ENCODE assay signal across 10 cellular contexts in the genomic region with DNA sequence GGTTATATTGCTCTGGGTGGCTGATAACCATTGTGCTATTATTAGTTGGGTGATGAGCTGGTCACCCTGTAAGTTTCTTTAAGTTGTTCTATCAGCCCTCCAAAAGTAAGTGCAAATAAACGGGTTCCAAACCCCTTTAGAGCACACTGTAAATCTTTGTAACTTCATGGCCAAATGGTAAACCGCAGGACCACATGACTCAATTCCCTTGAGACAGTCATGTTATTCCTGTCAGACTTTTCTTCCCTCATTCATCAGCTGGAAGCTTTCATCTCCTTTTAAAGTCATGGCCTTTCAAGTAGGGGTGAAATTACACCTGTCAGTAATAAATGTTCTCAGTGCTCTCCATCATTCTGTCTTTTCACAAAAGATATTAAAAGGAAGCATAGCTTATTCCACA.
DNase-seq lines count a peak whose midpoint lies in the region; ATAC-seq, FAIRE-seq and TF ChIP-seq lines count a peak whose summit lies in the region.
"Had no signal": no experiment of that assay in that cellular context is flagged by ENCODE, and none has a peak within 500 bp of the region (broad histone marks: within the 10 kb centered on the region; RNA-seq: fewer than 3 reads in every experiment).

No MANE protein-coding gene starts in this region.

- H3K4me1 ChIP-seq in transverse colon (peaks cover 0 to 46% (median 30%) of the 10 kb centered on the region in 4 donors), kidney (ENCODE audit: control insufficient read depth in 1 of 2, insufficient read depth in 1 of 2, low read depth in 1 of 2, low read length in 2 of 2) (no peaks in the 10 kb centered on the region)
- no peaks in the 10 kb centered on the region for H3K4me1 ChIP-seq in effector memory CD4-positive, alpha-beta T cell (ENCODE audit: control insufficient read depth, insufficient read depth, low read length, poor library complexity, severe bottlenecking)

- no peaks in the 10 kb centered on the region for H3K36me3 ChIP-seq in transverse colon
- H3K36me3 ChIP-seq in effector memory CD4-positive, alpha-beta T cell (ENCODE audit: control insufficient read depth, insufficient read depth, low read length) = no peaks in the 10 kb centered on the region
- H3K36me3 ChIP-seq in kidney (ENCODE audit: control insufficient read depth in 1 of 2, insufficient read depth in 2 of 2, low read length in 2 of 2) = no peaks in the 10 kb centered on the region
- H3K36me3 ChIP-seq: thoracic aorta had no signal

- H3K27ac ChIP-seq in transverse colon (peak overlapping the region; percentile 40 to 69 (median 58)), kidney (ENCODE audit: low read depth in 2 of 2, low read length in 2 of 2) (no peak overlapping the region)
- no peak overlapping the region for H3K27ac ChIP-seq in effector memory CD4-positive, alpha-beta T cell (ENCODE audit: insufficient read depth, low read length, poor library complexity, severe bottlenecking)
- H3K27ac ChIP-seq: thoracic aorta had no signal

- no peak overlapping the region for H3K9ac ChIP-seq in kidney (ENCODE audit: low read length in 2 of 2)

- DNase-seq in NCI-H146 (lab: John Stamatoyannopoulos, UW) (peak; percentile 6), NCI-H146 treated with DMSO at 0.1 percent for 48 hours (lab: John Stamatoyannopoulos, UW; ENCODE audit: unreplicated experiment) (no peak), RPMI7951 (ENCODE audit: low read depth) (peak; percentile 13), transverse colon (no peak), kidney (no peak)
- no peak for DNase-seq in stimulated activated naive CD4-positive, alpha-beta T cell treated with Interleukin-2 at 50 U/mL for 16 hours (lab: John Stamatoyannopoulos, UW)
- DNase-seq in effector memory CD4-positive, alpha-beta T cell = no peak

- H3K9me3 ChIP-seq in transverse colon (no peaks in the 10 kb centered on the region), kidney (ENCODE audit: control insufficient read depth in 1 of 2, low read length in 2 of 2) (no peaks in the 10 kb centered on the region)
- no peaks in the 10 kb centered on the region for H3K9me3 ChIP-seq in effector memory CD4-positive, alpha-beta T cell (ENCODE audit: control insufficient read depth, low read length)
- H3K9me3 ChIP-seq: thoracic aorta had no signal

- peak; percentile 86 for ATAC-seq in HG03039 (IDR thresholded peaks at IDR 0.05; ENCODE audit: unreplicated experiment)

- H3K27me3 ChIP-seq in transverse colon = no peaks in the 10 kb centered on the region
- no peaks in the 10 kb centered on the region for H3K27me3 ChIP-seq in effector memory CD4-positive, alpha-beta T cell (replicated peaks; ENCODE audit: control insufficient read depth, insufficient read depth, low read length, poor library complexity, severe bottlenecking)

- in situ Hi-C loops in transverse colon (cut with MboI; ENCODE audit: low pct_ligation_motif_present in 1 of 4, low pct_unique_long_range_greater_than_20kb in 1 of 4, low sequenced_read_pairs in 3 of 4) = loop anchor here in 2 of 4 donors (25.0 kb wide), 1 partner anchor 426 kb away; a partner anchor contains a TSS

- 31 to 60% methylated on average over 1 to 2 of the region's 2 CpGs for WGBS in transverse colon (ENCODE audit: low coverage in 1 of 2), 2 donors

- TF ChIP-seq CTCF in transverse colon (IDR thresholded peaks at IDR 0.05) = no peak
- no peak for TF ChIP-seq CTCF in kidney (IDR thresholded peaks at IDR 0.05; ENCODE audit: borderline replicate concordance, extremely low read depth, insufficient read depth)

- FAIRE-seq in kidney (lab: Jason Lieb, UNC) = no peak
- FAIRE-seq: islet of Langerhans had no signal

- no peak for TF ChIP-seq EP300 in transverse colon (IDR thresholded peaks at IDR 0.05; ENCODE audit: low read depth)

- H3K4me3 ChIP-seq in transverse colon (no peak overlapping the region), kidney (ENCODE audit: low read length in 2 of 2) (no peak overlapping the region)
- H3K4me3 ChIP-seq in effector memory CD4-positive, alpha-beta T cell (ENCODE audit: insufficient read depth, low read depth, low read length, poor library complexity, severe bottlenecking) = no peak overlapping the region
- H3K4me3 ChIP-seq: thoracic aorta had no signal

- intact Hi-C loops in transverse colon (cut with DNase I; ENCODE audit: low total_unique reads) = no loop called here
- intact Hi-C loops in kidney (cut with DNase I) = no loop called here

- no peak for TF ChIP-seq POLR2A in transverse colon (IDR thresholded peaks at IDR 0.05)

Comparison
In these comparisons a context has a peak if more than half of its experiments do, and no peak if none do; other contexts are left out.
1. DNase-seq: peak in NCI-H146 (single experiment) and RPMI7951 (single experiment); none in NCI-H146 treated with DMSO at 0.1 percent for 48 hours (single experiment), transverse colon (single experiment), stimulated activated naive CD4-positive, alpha-beta T cell treated with Interleukin-2 at 50 U/mL for 16 hours (single experiment), effector memory CD4-positive, alpha-beta T cell (0 of 3) and kidney (single experiment).
2. H3K27ac ChIP-seq: peak in transverse colon (4 of 4); none in effector memory CD4-positive, alpha-beta T cell (single experiment) and kidney (0 of 2).